ENCODE assay signal across 2 cellular contexts in the genomic region with DNA sequence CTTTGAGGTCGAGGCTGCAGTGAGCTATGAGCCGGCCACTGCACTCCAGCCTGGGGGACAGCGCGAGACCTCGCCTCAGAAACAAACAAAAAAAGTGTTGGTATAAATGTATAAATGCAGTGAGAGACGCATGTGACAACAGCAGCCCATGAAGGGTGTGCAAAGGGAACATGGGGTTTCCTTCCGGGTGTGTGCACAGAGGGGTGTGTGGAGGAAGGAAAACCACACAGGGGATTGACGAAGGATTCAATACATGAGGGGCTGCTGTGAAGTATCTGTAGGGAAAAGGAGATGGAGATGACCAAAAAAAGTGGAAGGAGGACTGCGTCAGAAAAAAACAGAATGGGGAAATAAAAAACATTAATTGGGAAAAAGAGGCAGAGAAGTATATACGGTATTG.
TF ChIP-seq lines count a peak whose summit lies in the region.

No MANE protein-coding gene starts in this region.

TF ChIP-seq in SK-N-SH, 30 proteins besides CTCF, POLR2A, EP300 and RAD21 (continued from another document):
- TF ChIP-seq, protein P1, sequence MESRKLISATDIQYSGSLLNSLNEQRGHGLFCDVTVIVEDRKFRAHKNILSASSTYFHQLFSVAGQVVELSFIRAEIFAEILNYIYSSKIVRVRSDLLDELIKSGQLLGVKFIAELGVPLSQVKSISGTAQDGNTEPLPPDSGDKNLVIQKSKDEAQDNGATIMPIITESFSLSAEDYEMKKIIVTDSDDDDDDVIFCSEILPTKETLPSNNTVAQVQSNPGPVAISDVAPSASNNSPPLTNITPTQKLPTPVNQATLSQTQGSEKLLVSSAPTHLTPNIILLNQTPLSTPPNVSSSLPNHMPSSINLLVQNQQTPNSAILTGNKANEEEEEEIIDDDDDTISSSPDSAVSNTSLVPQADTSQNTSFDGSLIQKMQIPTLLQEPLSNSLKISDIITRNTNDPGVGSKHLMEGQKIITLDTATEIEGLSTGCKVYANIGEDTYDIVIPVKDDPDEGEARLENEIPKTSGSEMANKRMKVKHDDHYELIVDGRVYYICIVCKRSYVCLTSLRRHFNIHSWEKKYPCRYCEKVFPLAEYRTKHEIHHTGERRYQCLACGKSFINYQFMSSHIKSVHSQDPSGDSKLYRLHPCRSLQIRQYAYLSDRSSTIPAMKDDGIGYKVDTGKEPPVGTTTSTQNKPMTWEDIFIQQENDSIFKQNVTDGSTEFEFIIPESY (IDR thresholded peaks at IDR 0.05; ENCODE audit: borderline replicate concordance, low read depth), result no peak
- TF ChIP-seq MXI1 (IDR thresholded peaks at IDR 0.05; ENCODE audit: low read depth, low read length), result no peak
- TF ChIP-seq EZH2phosphoT487 (IDR thresholded peaks at IDR 0.05; ENCODE audit: borderline replicate concordance, low read depth), result no peak
- no peak for TF ChIP-seq POLR2AphosphoS5 (IDR thresholded peaks at IDR 0.05; ENCODE audit: low read depth, low read length)
- TF ChIP-seq, protein P2, sequence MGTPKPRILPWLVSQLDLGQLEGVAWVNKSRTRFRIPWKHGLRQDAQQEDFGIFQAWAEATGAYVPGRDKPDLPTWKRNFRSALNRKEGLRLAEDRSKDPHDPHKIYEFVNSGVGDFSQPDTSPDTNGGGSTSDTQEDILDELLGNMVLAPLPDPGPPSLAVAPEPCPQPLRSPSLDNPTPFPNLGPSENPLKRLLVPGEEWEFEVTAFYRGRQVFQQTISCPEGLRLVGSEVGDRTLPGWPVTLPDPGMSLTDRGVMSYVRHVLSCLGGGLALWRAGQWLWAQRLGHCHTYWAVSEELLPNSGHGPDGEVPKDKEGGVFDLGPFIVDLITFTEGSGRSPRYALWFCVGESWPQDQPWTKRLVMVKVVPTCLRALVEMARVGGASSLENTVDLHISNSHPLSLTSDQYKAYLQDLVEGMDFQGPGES (IDR thresholded peaks at IDR 0.05; ENCODE audit: low read depth, low read length), result no peak
- TF ChIP-seq RXRA (IDR thresholded peaks at IDR 0.05; ENCODE audit: borderline replicate concordance, low read depth), result no peak
- TF ChIP-seq FOXJ3 (CRISPR knock-in tag; IDR thresholded peaks at IDR 0.05), result no peak
- no peak for TF ChIP-seq RCOR1 (IDR thresholded peaks at IDR 0.05; ENCODE audit: low read length)

TF ChIP-seq in SK-N-SH treated with all-trans-retinoic acid at 6 μM for 48 hours, 23 proteins besides CTCF, POLR2A, EP300 and RAD21 (continued from another document):
- TF ChIP-seq TOX (CRISPR knock-in tag; IDR thresholded peaks at IDR 0.05; ENCODE audit: borderline replicate concordance) (no peak), PPARA (CRISPR knock-in tag; IDR thresholded peaks at IDR 0.05; ENCODE audit: borderline replicate concordance) (no peak), ZFP30 (CRISPR knock-in tag; IDR thresholded peaks at IDR 0.05) (no peak), ZC3H10 (CRISPR knock-in tag; IDR thresholded peaks at IDR 0.05) (no peak), ZFP3 (CRISPR knock-in tag; IDR thresholded peaks at IDR 0.05) (no peak), ARNTL (CRISPR knock-in tag; IDR thresholded peaks at IDR 0.05; ENCODE audit: borderline replicate concordance, low read depth) (no peak), SNAI2 (CRISPR knock-in tag; IDR thresholded peaks at IDR 0.05) (no peak), TCF4 (CRISPR knock-in tag; IDR thresholded peaks at IDR 0.05; ENCODE audit: borderline replicate concordance) (no peak), OSR1 (CRISPR knock-in tag; IDR thresholded peaks at IDR 0.05) (no peak)
- TF ChIP-seq, protein P3, sequence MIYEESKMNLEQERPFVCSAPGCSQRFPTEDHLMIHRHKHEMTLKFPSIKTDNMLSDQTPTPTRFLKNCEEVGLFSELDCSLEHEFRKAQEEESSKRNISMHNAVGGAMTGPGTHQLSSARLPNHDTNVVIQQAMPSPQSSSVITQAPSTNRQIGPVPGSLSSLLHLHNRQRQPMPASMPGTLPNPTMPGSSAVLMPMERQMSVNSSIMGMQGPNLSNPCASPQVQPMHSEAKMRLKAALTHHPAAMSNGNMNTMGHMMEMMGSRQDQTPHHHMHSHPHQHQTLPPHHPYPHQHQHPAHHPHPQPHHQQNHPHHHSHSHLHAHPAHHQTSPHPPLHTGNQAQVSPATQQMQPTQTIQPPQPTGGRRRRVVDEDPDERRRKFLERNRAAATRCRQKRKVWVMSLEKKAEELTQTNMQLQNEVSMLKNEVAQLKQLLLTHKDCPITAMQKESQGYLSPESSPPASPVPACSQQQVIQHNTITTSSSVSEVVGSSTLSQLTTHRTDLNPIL (CRISPR knock-in tag; IDR thresholded peaks at IDR 0.05; ENCODE audit: low read depth), result no peak
- TF ChIP-seq, protein P4, sequence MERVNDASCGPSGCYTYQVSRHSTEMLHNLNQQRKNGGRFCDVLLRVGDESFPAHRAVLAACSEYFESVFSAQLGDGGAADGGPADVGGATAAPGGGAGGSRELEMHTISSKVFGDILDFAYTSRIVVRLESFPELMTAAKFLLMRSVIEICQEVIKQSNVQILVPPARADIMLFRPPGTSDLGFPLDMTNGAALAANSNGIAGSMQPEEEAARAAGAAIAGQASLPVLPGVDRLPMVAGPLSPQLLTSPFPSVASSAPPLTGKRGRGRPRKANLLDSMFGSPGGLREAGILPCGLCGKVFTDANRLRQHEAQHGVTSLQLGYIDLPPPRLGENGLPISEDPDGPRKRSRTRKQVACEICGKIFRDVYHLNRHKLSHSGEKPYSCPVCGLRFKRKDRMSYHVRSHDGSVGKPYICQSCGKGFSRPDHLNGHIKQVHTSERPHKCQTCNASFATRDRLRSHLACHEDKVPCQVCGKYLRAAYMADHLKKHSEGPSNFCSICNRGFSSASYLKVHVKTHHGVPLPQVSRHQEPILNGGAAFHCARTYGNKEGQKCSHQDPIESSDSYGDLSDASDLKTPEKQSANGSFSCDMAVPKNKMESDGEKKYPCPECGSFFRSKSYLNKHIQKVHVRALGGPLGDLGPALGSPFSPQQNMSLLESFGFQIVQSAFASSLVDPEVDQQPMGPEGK (CRISPR knock-in tag; IDR thresholded peaks at IDR 0.05; ENCODE audit: borderline replicate concordance), result no peak
- TF ChIP-seq, protein P5, sequence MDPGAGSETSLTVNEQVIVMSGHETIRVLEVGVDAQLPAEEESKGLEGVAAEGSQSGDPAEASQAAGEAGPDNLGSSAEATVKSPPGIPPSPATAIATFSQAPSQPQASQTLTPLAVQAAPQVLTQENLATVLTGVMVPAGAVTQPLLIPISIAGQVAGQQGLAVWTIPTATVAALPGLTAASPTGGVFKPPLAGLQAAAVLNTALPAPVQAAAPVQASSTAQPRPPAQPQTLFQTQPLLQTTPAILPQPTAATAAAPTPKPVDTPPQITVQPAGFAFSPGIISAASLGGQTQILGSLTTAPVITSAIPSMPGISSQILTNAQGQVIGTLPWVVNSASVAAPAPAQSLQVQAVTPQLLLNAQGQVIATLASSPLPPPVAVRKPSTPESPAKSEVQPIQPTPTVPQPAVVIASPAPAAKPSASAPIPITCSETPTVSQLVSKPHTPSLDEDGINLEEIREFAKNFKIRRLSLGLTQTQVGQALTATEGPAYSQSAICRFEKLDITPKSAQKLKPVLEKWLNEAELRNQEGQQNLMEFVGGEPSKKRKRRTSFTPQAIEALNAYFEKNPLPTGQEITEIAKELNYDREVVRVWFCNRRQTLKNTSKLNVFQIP (CRISPR knock-in tag; IDR thresholded peaks at IDR 0.05; ENCODE audit: borderline replicate concordance, low read depth), result no peak
